Comparison of ENCODE assay signal across 8 cellular contexts in genomic region chr19:41363371-41363752, GRCh38. TPM values are rescaled to one million over a fixed set of nuclear protein-coding genes. Genes with fewer than 3 reads are reported as not detected.
DNase-seq lines count a peak whose midpoint lies in the region; ATAC-seq, FAIRE-seq and TF ChIP-seq lines count a peak whose summit lies in the region.

No MANE protein-coding gene starts in this region.

- H3K27me3 Mint-ChIP-seq in CD14-positive monocyte (ENCODE audit: low read depth in 3 of 3) = peaks cover 0 to 2% (median 0%) of the 10 kb centered on the region in 3 donors
- no peaks in the 10 kb centered on the region for H3K27me3 Mint-ChIP-seq in neural crest cell (ENCODE audit: low read depth)

- H3K27ac Mint-ChIP-seq in CD14-positive monocyte (peak overlapping the region; percentile 96 to 100 (median 99)), neural crest cell (ENCODE audit: unreplicated experiment) (peak overlapping the region; percentile 100)

- H3K36me3 ChIP-seq in MG63 (peaks cover 21% of the 10 kb centered on the region), ectodermal cell (ENCODE audit: control insufficient read depth, insufficient read depth, low read length) (no peaks in the 10 kb centered on the region)

- 59 to 60% methylated on average over 6 of the region's 6 CpGs for WGBS in ectodermal cell, 2 experiments

- H3K9me3 ChIP-seq in MG63 (no peaks in the 10 kb centered on the region), ectodermal cell (ENCODE audit: control insufficient read depth, low read length) (no peaks in the 10 kb centered on the region)

- intact Hi-C loops in CD14-positive monocyte (cut with micrococcal nuclease) = loop anchor here (5.0 kb wide), 2 partner anchors 34 to 36 kb away; partner anchors contain the start of genes BCKDHA (in 1 of the 2) and EXOSC5 (in 1 of the 2)

- no peak for FAIRE-seq in D721Med (lab: Jason Lieb, UNC)

- peaks cover 6% of the 10 kb centered on the region for H3K4me1 ChIP-seq in ectodermal cell (ENCODE audit: control insufficient read depth, insufficient read depth, low read length)

- H3K4me1 Mint-ChIP-seq in CD14-positive monocyte = peaks cover 50% of the 10 kb centered on the region
- peaks cover 26% of the 10 kb centered on the region for H3K4me1 Mint-ChIP-seq in neural crest cell

- DNase-seq in CD14-positive monocyte (ENCODE audit: low spot score) (no peak), MG63 (no peak), neural crest cell (ENCODE audit: low read depth, low spot score) (no peak), D721Med (ENCODE audit: insufficient read length, low spot score) (no peak), amygdala (lab: John Stamatoyannopoulos, UW) (no peak)

- H3K4me3 Mint-ChIP-seq in CD14-positive monocyte = peak overlapping the region; percentile 88 to 95
- H3K4me3 Mint-ChIP-seq in neural crest cell = peak overlapping the region; percentile 99

- H3K27me3 ChIP-seq in MG63 (no peaks in the 10 kb centered on the region), ectodermal cell (ENCODE audit: control insufficient read depth, insufficient read depth, low read length, poor library complexity, severe bottlenecking) (no peaks in the 10 kb centered on the region)

- H3K9me3 Mint-ChIP-seq in CD14-positive monocyte = peaks cover 0 to 2% (median 0%) of the 10 kb centered on the region in 7 donors
- H3K9me3 Mint-ChIP-seq in neural crest cell = no peaks in the 10 kb centered on the region

- TF ChIP-seq CTCF in CD14-positive monocyte (IDR thresholded peaks at IDR 0.05) (no peak), neural crest cell (conservative IDR thresholded peaks at IDR 0.05) (no peak), D721Med (IDR thresholded peaks at IDR 0.05; ENCODE audit: insufficient read depth, missing control alignments) (no peak)

- peaks cover 6 to 19% of the 10 kb centered on the region in 2 donors for H3K36me3 Mint-ChIP-seq in CD14-positive monocyte
- peaks cover 6% of the 10 kb centered on the region for H3K36me3 Mint-ChIP-seq in neural crest cell (ENCODE audit: low read depth)

- ATAC-seq in GM21619 (IDR thresholded peaks at IDR 0.05; ENCODE audit: unreplicated experiment) (no peak), HG03565 (IDR thresholded peaks at IDR 0.05; ENCODE audit: unreplicated experiment) (no peak)

- no peak overlapping the region for H3K27ac ChIP-seq in ectodermal cell (ENCODE audit: insufficient read depth, low read depth, low read length, poor library complexity, severe bottlenecking)

- H3K4me3 ChIP-seq in MG63 (peak overlapping the region; percentile 83), ectodermal cell (ENCODE audit: insufficient read depth, low read depth, low read length) (peak overlapping the region; percentile 95)

RNA-seq across cellular contexts. Expression of gene B9D2, which starts 0.6 kb away (rescaled TPM):
- polyA plus RNA-seq in CD14-positive monocyte = 10 to 100 TPM; 25.1 to 32.5 TPM
- total RNA-seq in MG63 (2014; rRNA removed; shearing (Covaris generic); ENCODE audit: low replicate concordance) = 2.4 and 31.0 TPM in 2 replicates
- polyA plus RNA-seq in ectodermal cell (2013, experiment 1 of 4) = 7.6 TPM
- polyA plus RNA-seq in ectodermal cell (2013, experiment 2 of 4) = 6.5 TPM
- 8.8 TPM for polyA plus RNA-seq in ectodermal cell (2013, experiment 3 of 4)
- polyA plus RNA-seq in ectodermal cell (2013, experiment 4 of 4) = 8.3 TPM
- 11.7 and 13.8 TPM in 2 replicates for total RNA-seq in neural crest cell

RNA-seq across cellular contexts. Expression of gene TGFB1, which starts 9.6 kb away (rescaled TPM):
- polyA plus RNA-seq in CD14-positive monocyte = 10 to 100 TPM; 30.6 to 42.2 TPM
- total RNA-seq in MG63 (2014; rRNA removed; shearing (Covaris generic); ENCODE audit: low replicate concordance) = 5.6 and 8.6 TPM in 2 replicates
- 3.5 TPM for polyA plus RNA-seq in ectodermal cell (2013, experiment 1 of 4)
- 3.5 TPM for polyA plus RNA-seq in ectodermal cell (2013, experiment 2 of 4)
- 4.2 TPM for polyA plus RNA-seq in ectodermal cell (2013, experiment 3 of 4)
- 4.0 TPM for polyA plus RNA-seq in ectodermal cell (2013, experiment 4 of 4)
- 2.2 and 3.1 TPM in 2 replicates for total RNA-seq in neural crest cell

RNA-seq across cellular contexts. Expression of gene TMEM91, which starts 13.0 kb away (rescaled TPM):
- polyA plus RNA-seq in CD14-positive monocyte = 10 to 100 TPM; 29.1 to 34.9 TPM
- 0.64 and 1.5 TPM in 2 replicates for total RNA-seq in MG63 (2014; rRNA removed; shearing (Covaris generic); ENCODE audit: low replicate concordance)
- polyA plus RNA-seq in ectodermal cell (2013, experiment 1 of 4) = 9.2 TPM
- polyA plus RNA-seq in ectodermal cell (2013, experiment 2 of 4) = 8.5 TPM
- polyA plus RNA-seq in ectodermal cell (2013, experiment 3 of 4) = 8.9 TPM
- 9.7 TPM for polyA plus RNA-seq in ectodermal cell (2013, experiment 4 of 4)
- 6.6 and 7.8 TPM in 2 replicates for total RNA-seq in neural crest cell

RNA-seq across cellular contexts. Expression of gene EXOSC5, which starts 33.8 kb away (rescaled TPM):
- polyA plus RNA-seq in CD14-positive monocyte = 10 to 100 TPM; 40.5 to 58.7 TPM
- 64.6 and 95.3 TPM in 2 replicates for total RNA-seq in MG63 (2014; rRNA removed; shearing (Covaris generic); ENCODE audit: low replicate concordance)
- 26.3 TPM for polyA plus RNA-seq in ectodermal cell (2013, experiment 1 of 4)
- 21.0 TPM for polyA plus RNA-seq in ectodermal cell (2013, experiment 2 of 4)
- polyA plus RNA-seq in ectodermal cell (2013, experiment 3 of 4) = 21.3 TPM
- polyA plus RNA-seq in ectodermal cell (2013, experiment 4 of 4) = 22.0 TPM
- 16.8 and 20.3 TPM in 2 replicates for total RNA-seq in neural crest cell

RNA-seq across cellular contexts. Expression of gene BCKDHA, which starts 34.3 kb away (rescaled TPM):
- 10 to 100 TPM; 87.6 to 90.1 TPM for polyA plus RNA-seq in CD14-positive monocyte
- 22.0 and 58.6 TPM in 2 replicates for total RNA-seq in MG63 (2014; rRNA removed; shearing (Covaris generic); ENCODE audit: low replicate concordance)
- polyA plus RNA-seq in ectodermal cell (2013, experiment 1 of 4) = 34.7 TPM
- polyA plus RNA-seq in ectodermal cell (2013, experiment 2 of 4) = 48.7 TPM
- 42.9 TPM for polyA plus RNA-seq in ectodermal cell (2013, experiment 3 of 4)
- 49.2 TPM for polyA plus RNA-seq in ectodermal cell (2013, experiment 4 of 4)
- total RNA-seq in neural crest cell = 6.8 and 10.3 TPM in 2 replicates
